ENCODE assay signal across 23 cellular contexts in the genomic region with DNA sequence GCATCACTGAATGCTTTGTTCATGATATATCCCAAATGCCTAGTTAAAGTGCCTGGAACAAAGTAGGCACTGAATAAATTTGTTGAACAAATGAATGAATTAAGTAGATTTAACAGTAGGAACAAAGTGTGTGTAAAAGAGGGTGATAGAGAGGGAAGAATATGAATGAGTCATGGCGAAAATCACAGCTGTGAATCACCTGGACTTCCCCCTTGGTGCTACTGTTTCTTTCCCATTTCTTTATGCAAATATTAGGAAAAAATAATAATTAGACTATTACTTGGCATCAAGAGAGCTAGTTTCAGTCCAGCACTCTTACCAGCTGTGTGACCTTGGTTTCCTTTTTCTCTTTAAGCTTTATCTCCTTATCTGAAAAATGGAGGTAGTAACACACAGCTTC. TPM values are rescaled to one million over a fixed set of nuclear protein-coding genes. Genes with fewer than 3 reads are reported as not detected.
DNase-seq lines count a peak whose midpoint lies in the region; ATAC-seq, FAIRE-seq and TF ChIP-seq lines count a peak whose summit lies in the region.
"Had no signal": no experiment of that assay in that cellular context is flagged by ENCODE, and none has a peak within 500 bp of the region (broad histone marks: within the 10 kb centered on the region; RNA-seq: fewer than 3 reads in every experiment).

No MANE protein-coding gene starts in this region.

- H3K4me1 ChIP-seq in astrocyte (ENCODE audit: insufficient read depth, low read length) (no peaks in the 10 kb centered on the region), heart left ventricle (no peaks in the 10 kb centered on the region)
- H3K4me1 ChIP-seq: lower lobe of right lung, pancreas, tibial artery had no signal

- H3K36me3 ChIP-seq in astrocyte (ENCODE audit: insufficient read depth, low read length) (no peaks in the 10 kb centered on the region), heart left ventricle (peaks cover 0 to 35% (median 14%) of the 10 kb centered on the region in 9 donors)

- TF ChIP-seq CTCF in GM12865 (IDR thresholded peaks at IDR 0.05; ENCODE audit: insufficient read depth, low read depth, low read length, missing control alignments) (no peak), astrocyte (IDR thresholded peaks at IDR 0.05; ENCODE audit: insufficient read depth, low read depth, low read length) (no peak), heart left ventricle (IDR thresholded peaks at IDR 0.05) (no peak)

- H3K4me3 ChIP-seq in GM12865 (ENCODE audit: low read depth, low read length) = no peak overlapping the region
- no peak overlapping the region for H3K4me3 ChIP-seq in astrocyte (ENCODE audit: insufficient read depth, low read depth, low read length)
- no peak overlapping the region for H3K4me3 ChIP-seq in heart left ventricle
- H3K4me3 ChIP-seq: lower lobe of right lung, pancreas, smooth muscle cell, tibial artery had no signal

- no peak overlapping the region for H3K27ac Mint-ChIP-seq in astrocyte (ENCODE audit: unreplicated experiment)

- H3K4me3 Mint-ChIP-seq in astrocyte (ENCODE audit: unreplicated experiment) = no peak overlapping the region
- H3K4me3 Mint-ChIP-seq: activated T-cell treated with anti-CD3 and anti-CD28 coated beads, Interleukin-2, amount 50 U/mL, for 72 hours; IgD-negative memory B cell; naive B cell had no signal

- H3K4me2 ChIP-seq in astrocyte (ENCODE audit: low read length) = no peak overlapping the region
- H3K4me2 ChIP-seq: SK-N-SH, smooth muscle cell had no signal

- TF ChIP-seq POLR2A in heart left ventricle (IDR thresholded peaks at IDR 0.05) = no peak

- H3K27me3 Mint-ChIP-seq in astrocyte (ENCODE audit: low read depth, unreplicated experiment) = no peaks in the 10 kb centered on the region
- H3K27me3 Mint-ChIP-seq: IgD-negative memory B cell had no signal

- ATAC-seq in GM18867 (IDR thresholded peaks at IDR 0.05; ENCODE audit: unreplicated experiment) = peak; percentile 45
- ATAC-seq in HG02870 (IDR thresholded peaks at IDR 0.05; ENCODE audit: unreplicated experiment) = peak; percentile 44
- no peak for ATAC-seq in GM21737 (IDR thresholded peaks at IDR 0.05; ENCODE audit: unreplicated experiment)
- ATAC-seq in heart left ventricle = no peak
- ATAC-seq: activated T-cell treated with anti-CD3 and anti-CD28 coated beads, Interleukin-2, amount 50 U/mL, for 72 hours; lower lobe of right lung had no signal

- no peak overlapping the region for H3K27ac ChIP-seq in astrocyte (ENCODE audit: low read depth, low read length)
- H3K27ac ChIP-seq in heart left ventricle = no peak overlapping the region
- H3K27ac ChIP-seq: lower lobe of right lung, pancreas, tibial artery had no signal

- H4K20me1 ChIP-seq in astrocyte (ENCODE audit: insufficient read depth, low read length) = no peaks in the 10 kb centered on the region

- no peak overlapping the region for H2AFZ ChIP-seq in astrocyte (ENCODE audit: low read depth, low read length)

- no peak overlapping the region for H3K9ac ChIP-seq in astrocyte (ENCODE audit: low read length)
- H3K9ac ChIP-seq: SK-N-SH had no signal

- FAIRE-seq in astrocyte (lab: Jason Lieb, UNC) = peak; percentile 20
- no peak for FAIRE-seq in GM19239 (lab: Jason Lieb, UNC)
- FAIRE-seq: frontal cortex, pancreas had no signal

- no peaks in the 10 kb centered on the region for H3K4me1 Mint-ChIP-seq in astrocyte (ENCODE audit: low read depth, unreplicated experiment)

- H3K9me3 ChIP-seq in astrocyte (ENCODE audit: insufficient read depth, low read depth, low read length) (no peaks in the 10 kb centered on the region), heart left ventricle (no peaks in the 10 kb centered on the region)
- H3K9me3 ChIP-seq: lower lobe of right lung, pancreas, SK-N-SH, tibial artery had no signal

- no peaks in the 10 kb centered on the region for H3K79me2 ChIP-seq in astrocyte (ENCODE audit: insufficient read depth, low read length)

- WGBS in heart left ventricle, 4 donors = 65 to 98% (median 81%) methylated on average over 1 of the region's 1 CpG

- H3K9me3 Mint-ChIP-seq in astrocyte (ENCODE audit: unreplicated experiment) = no peaks in the 10 kb centered on the region
- H3K9me3 Mint-ChIP-seq: activated T-cell treated with anti-CD3 and anti-CD28 coated beads, Interleukin-2, amount 50 U/mL, for 72 hours; IgD-negative memory B cell; naive B cell had no signal

- H3K27me3 ChIP-seq in astrocyte (ENCODE audit: insufficient read depth, low read length) (no peaks in the 10 kb centered on the region), heart left ventricle (peaks cover 0 to 9% (median 0%) of the 10 kb centered on the region in 9 donors)
- H3K27me3 ChIP-seq: tibial artery had no signal

- peak; percentile 19 for DNase-seq in GM12865 (ENCODE audit: low read depth)
- no peak for DNase-seq in astrocyte (ENCODE audit: low read depth)
- no peak for DNase-seq in GM19239 (ENCODE audit: insufficient read length, low spot score)
- DNase-seq in NCI-H1417 treated with DMSO at 0.1 percent for 48 hours (lab: John Stamatoyannopoulos, UW) = no peak
- DNase-seq in heart left ventricle = no peak
- DNase-seq: activated T-cell treated with anti-CD3 and anti-CD28 coated beads, Interleukin-2, amount 50 U/mL, for 72 hours; amygdala; COR-L47; GOT3; lower lobe of right lung; naive B cell; NCI-H2081 treated with DMSO at 0.1 percent for 48 hours; NCI-H524; pancreas; SK-N-SH; tibial artery had no signal

- intact Hi-C loops in heart left ventricle (cut with DNase I) = no loop called here

- H3K36me3 Mint-ChIP-seq in astrocyte (ENCODE audit: low read depth, unreplicated experiment) = no peaks in the 10 kb centered on the region
- H3K36me3 Mint-ChIP-seq: IgD-negative memory B cell, naive B cell had no signal

RNA-seq across cellular contexts. Expression of gene SPIN3, which starts 9.2 kb away (rescaled TPM):
- 9.7 and 11.6 TPM in 2 replicates for total RNA-seq in astrocyte
- 1 to 10 TPM; 1.6 to 6.0 (median 3.9) TPM for total RNA-seq in heart left ventricle
- 1 to 10 TPM; 2.5 to 2.9 TPM for polyA plus RNA-seq in heart left ventricle
- total RNA-seq: OCI-LY7 had no signal

Comparison
In these comparisons a context has a peak if more than half of its experiments do, and no peak if none do; other contexts are left out.
1. ATAC-seq: peak in GM18867 (single experiment) and HG02870 (single experiment); none in GM21737 (single experiment) and heart left ventricle (0 of 4).